ENCODE assay signal across 2 cellular contexts in the genomic region with DNA sequence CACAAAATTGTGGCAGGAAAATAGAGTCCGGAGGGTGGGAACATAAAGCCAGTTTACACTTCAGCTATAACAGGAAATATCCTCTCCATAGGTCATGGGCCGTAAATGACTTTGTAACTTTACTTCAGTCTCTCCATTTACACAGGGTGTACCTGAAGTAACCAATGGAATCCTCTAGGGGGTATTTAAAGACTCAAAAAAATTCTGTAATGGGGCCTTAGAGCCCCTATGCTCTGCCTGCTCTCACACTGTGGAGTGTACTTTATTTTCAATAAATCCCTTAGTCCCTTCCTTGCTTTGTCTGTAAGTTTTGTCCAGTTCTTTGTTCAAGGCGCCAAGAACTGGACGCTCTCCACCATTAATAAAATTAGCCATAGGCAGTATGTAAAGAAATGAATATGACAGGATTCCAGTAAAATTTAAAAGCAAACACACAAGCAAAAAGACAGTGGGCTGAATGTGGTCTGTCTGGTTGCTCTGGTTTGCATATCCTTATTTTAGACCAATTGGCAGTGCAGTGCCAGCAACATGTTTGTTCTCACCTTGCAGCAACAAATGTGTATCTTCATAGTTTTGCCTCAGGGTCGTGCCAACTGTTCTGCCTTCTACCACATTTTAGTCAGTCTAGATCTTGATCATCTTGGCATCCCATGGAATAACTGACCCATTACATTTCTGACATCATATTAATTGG.
TF ChIP-seq lines count a peak whose summit lies in the region.

No MANE protein-coding gene starts in this region.

TF ChIP-seq in SK-N-SH, 30 proteins besides CTCF, POLR2A, EP300 and RAD21 (continued from another document):
- TF ChIP-seq, protein P1, sequence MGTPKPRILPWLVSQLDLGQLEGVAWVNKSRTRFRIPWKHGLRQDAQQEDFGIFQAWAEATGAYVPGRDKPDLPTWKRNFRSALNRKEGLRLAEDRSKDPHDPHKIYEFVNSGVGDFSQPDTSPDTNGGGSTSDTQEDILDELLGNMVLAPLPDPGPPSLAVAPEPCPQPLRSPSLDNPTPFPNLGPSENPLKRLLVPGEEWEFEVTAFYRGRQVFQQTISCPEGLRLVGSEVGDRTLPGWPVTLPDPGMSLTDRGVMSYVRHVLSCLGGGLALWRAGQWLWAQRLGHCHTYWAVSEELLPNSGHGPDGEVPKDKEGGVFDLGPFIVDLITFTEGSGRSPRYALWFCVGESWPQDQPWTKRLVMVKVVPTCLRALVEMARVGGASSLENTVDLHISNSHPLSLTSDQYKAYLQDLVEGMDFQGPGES (IDR thresholded peaks at IDR 0.05; ENCODE audit: low read depth, low read length): no peak
- TF ChIP-seq TEAD4 (IDR thresholded peaks at IDR 0.05; ENCODE audit: borderline replicate concordance, insufficient read depth) (no peak), RCOR1 (IDR thresholded peaks at IDR 0.05; ENCODE audit: low read length) (no peak), NFIC (IDR thresholded peaks at IDR 0.05; ENCODE audit: borderline replicate concordance) (no peak)
- TF ChIP-seq, protein P2, sequence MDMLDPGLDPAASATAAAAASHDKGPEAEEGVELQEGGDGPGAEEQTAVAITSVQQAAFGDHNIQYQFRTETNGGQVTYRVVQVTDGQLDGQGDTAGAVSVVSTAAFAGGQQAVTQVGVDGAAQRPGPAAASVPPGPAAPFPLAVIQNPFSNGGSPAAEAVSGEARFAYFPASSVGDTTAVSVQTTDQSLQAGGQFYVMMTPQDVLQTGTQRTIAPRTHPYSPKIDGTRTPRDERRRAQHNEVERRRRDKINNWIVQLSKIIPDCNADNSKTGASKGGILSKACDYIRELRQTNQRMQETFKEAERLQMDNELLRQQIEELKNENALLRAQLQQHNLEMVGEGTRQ (IDR thresholded peaks at IDR 0.05; ENCODE audit: borderline replicate concordance, low read depth, low read length): no peak
- TF ChIP-seq, protein P3, sequence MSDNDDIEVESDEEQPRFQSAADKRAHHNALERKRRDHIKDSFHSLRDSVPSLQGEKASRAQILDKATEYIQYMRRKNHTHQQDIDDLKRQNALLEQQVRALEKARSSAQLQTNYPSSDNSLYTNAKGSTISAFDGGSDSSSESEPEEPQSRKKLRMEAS (IDR thresholded peaks at IDR 0.05; ENCODE audit: low read depth): no peak

TF ChIP-seq in SK-N-SH treated with all-trans-retinoic acid at 6 μM for 48 hours, 23 proteins besides CTCF, POLR2A, EP300 and RAD21 (continued from another document):
- TF ChIP-seq, protein P4, sequence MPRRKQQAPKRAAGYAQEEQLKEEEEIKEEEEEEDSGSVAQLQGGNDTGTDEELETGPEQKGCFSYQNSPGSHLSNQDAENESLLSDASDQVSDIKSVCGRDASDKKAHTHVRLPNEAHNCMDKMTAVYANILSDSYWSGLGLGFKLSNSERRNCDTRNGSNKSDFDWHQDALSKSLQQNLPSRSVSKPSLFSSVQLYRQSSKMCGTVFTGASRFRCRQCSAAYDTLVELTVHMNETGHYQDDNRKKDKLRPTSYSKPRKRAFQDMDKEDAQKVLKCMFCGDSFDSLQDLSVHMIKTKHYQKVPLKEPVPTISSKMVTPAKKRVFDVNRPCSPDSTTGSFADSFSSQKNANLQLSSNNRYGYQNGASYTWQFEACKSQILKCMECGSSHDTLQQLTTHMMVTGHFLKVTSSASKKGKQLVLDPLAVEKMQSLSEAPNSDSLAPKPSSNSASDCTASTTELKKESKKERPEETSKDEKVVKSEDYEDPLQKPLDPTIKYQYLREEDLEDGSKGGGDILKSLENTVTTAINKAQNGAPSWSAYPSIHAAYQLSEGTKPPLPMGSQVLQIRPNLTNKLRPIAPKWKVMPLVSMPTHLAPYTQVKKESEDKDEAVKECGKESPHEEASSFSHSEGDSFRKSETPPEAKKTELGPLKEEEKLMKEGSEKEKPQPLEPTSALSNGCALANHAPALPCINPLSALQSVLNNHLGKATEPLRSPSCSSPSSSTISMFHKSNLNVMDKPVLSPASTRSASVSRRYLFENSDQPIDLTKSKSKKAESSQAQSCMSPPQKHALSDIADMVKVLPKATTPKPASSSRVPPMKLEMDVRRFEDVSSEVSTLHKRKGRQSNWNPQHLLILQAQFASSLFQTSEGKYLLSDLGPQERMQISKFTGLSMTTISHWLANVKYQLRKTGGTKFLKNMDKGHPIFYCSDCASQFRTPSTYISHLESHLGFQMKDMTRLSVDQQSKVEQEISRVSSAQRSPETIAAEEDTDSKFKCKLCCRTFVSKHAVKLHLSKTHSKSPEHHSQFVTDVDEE (CRISPR knock-in tag; IDR thresholded peaks at IDR 0.05): no peak
- no peak for TF ChIP-seq ZNF70 (CRISPR knock-in tag; IDR thresholded peaks at IDR 0.05)
